Comparison of ENCODE assay signal across 8 cellular contexts in the genomic region with DNA sequence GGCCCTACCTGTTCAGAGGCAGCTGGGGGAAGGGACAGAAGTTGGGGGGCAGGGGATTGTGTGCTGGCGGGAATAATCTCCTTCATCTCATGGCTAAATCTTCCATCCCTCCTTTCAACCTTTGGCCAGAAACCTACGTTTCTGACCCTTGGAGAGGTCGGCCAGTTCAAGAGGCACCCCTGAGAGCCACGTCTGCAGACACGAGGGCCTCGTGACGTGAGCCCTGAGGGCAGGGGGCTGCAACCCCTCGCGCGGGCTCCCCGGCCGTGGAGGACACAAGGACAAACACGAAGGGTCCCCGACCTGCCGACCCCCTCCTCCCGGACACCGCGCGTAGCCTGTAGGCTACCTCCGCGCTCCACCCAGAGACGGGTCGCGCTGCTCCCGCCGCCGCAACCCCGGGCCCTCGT. TPM values are rescaled to one million over a fixed set of nuclear protein-coding genes. Genes with fewer than 3 reads are reported as not detected.
DNase-seq lines count a peak whose midpoint lies in the region; ATAC-seq, FAIRE-seq and TF ChIP-seq lines count a peak whose summit lies in the region.

No MANE protein-coding gene starts in this region.

- no peaks in the 10 kb centered on the region; a peak in 1 of 5 replicates for H3K27me3 ChIP-seq in HepG2 (ENCODE audit: control insufficient read depth in 1 of 2, insufficient read depth in 2 of 2, low read length in 2 of 2)
- no peaks in the 10 kb centered on the region for H3K27me3 ChIP-seq in tibial nerve

- TF ChIP-seq POLR2A in HepG2 (IDR thresholded peaks at IDR 0.05; ENCODE audit: insufficient read depth in 1 of 2, low read depth in 2 of 2, low read length in 2 of 2) = no peak; a peak in 1 of 4 replicates
- TF ChIP-seq POLR2A in tibial nerve (IDR thresholded peaks at IDR 0.05) = no peak

- POLR2A ChIA-PET in HepG2 (lab: Yijun Ruan, JAX) = interaction anchor here (0.6 to 4.6 kb wide), 6 partner anchors 13 to 203 kb away, joined by 3 to 19 read pairs (median 3); partner anchors contain the start of genes ERVK3-1, ZNF274, ZNF497 and ZNF584

- in situ Hi-C loops in astrocyte of the spinal cord (cut with HindIII; ENCODE audit: low sequenced_read_pairs) = no loop called here
- in situ Hi-C loops in HepG2 (cut with HindIII; ENCODE audit: extremely low pct_ligation_motif_present, low pct_unique_long_range_greater_than_20kb) = no loop called here

- ATAC-seq in HG03442 (IDR thresholded peaks at IDR 0.05; ENCODE audit: unreplicated experiment) (peak; percentile 7), HepG2 (peak; percentile 20)

- 2% methylated on average over 7 of the region's 29 CpGs for whole genome bisulfite sequencing in HepG2 (ENCODE audit: low lambda C conversion rate)
- WGBS in tibial nerve, 2 donors = 1 to 6% methylated on average over 5 to 29 of the region's 29 CpGs

- H2AFZ ChIP-seq in HepG2 (ENCODE audit: low read length) = no peak overlapping the region

- H3K4me2 ChIP-seq in HepG2 (ENCODE audit: low read depth, low read length) = peak overlapping the region; percentile 99

- H4K20me1 ChIP-seq in HepG2 (ENCODE audit: insufficient read depth, low read length) = peaks cover 29% of the 10 kb centered on the region

- TF ChIP-seq RAD21 in HepG2 (CRISPR knock-in tag; IDR thresholded peaks at IDR 0.05) = no peak; the same call in 1 of the 2 replicates

- no peak for TF ChIP-seq EP300 in HepG2 (IDR thresholded peaks at IDR 0.05; ENCODE audit: low read depth in 2 of 2, low read length in 2 of 2)
- TF ChIP-seq EP300 in HepG2 (CRISPR knock-in tag; IDR thresholded peaks at IDR 0.05; ENCODE audit: borderline replicate concordance) = no peak
- no peak for TF ChIP-seq EP300 in tibial nerve (IDR thresholded peaks at IDR 0.05)

- H3K9me3 ChIP-seq in HepG2 (ENCODE audit: low read length) = no peaks in the 10 kb centered on the region
- H3K9me3 ChIP-seq in tibial nerve = no peaks in the 10 kb centered on the region

- peak overlapping the region; percentile 99 for H3K27ac ChIP-seq in HepG2 (ENCODE audit: extremely low read length, insufficient read depth, low read length)
- H3K27ac ChIP-seq in tibial nerve = peak overlapping the region; percentile 86 to 99 (median 96)

- peak overlapping the region; percentile 98 for H3K4me3 ChIP-seq in astrocyte of the spinal cord (ENCODE audit: low read depth, low read length)
- H3K4me3 ChIP-seq in HepG2 (replicated peaks in 1 of 3; ENCODE audit: insufficient read depth in 1 of 3, low read depth in 2 of 3, low read length in 3 of 3) = peak overlapping the region; percentile 76 to 98 (median 92)
- H3K4me3 ChIP-seq in tibial nerve = peak overlapping the region; percentile 68 to 96 (median 82)

- H3K4me1 ChIP-seq in HepG2 (ENCODE audit: insufficient read depth, low read length) (peaks cover 53% of the 10 kb centered on the region), tibial nerve (peaks cover 0 to 70% (median 29%) of the 10 kb centered on the region in 4 donors)

- peak; percentile 32 for DNase-seq in NCI-H1092 treated with DMSO at 0.1 percent for 48 hours (lab: John Stamatoyannopoulos, UW)
- DNase-seq in NCI-H1092 (lab: John Stamatoyannopoulos, UW) = no peak
- DNase-seq in astrocyte of the spinal cord (ENCODE audit: low read depth, low spot score) = no peak
- DNase-seq in HepG2 (ENCODE audit: low spot score) = no peak
- no peak for DNase-seq in tibial nerve (ENCODE audit: low spot score in 2 of 2)
- DNase-seq in NCI-H1694 (lab: John Stamatoyannopoulos, UW) = no peak
- no peak for DNase-seq in hippocampal formation (lab: John Stamatoyannopoulos, UW)

- FAIRE-seq in HepG2 (lab: Jason Lieb, UNC) = no peak

- BruUV-seq in HepG2 (replicated peaks; lab: Mats Ljungman, UMichigan) = no TSS peak

- CTCF ChIA-PET in HepG2 (lab: Yijun Ruan, JAX; ENCODE audit: low intra/inter-chr PET ratio, low total read pairs) = no interaction called here

- peaks cover 43% of the 10 kb centered on the region for H3K79me2 ChIP-seq in HepG2 (ENCODE audit: insufficient read depth, low read length)

- peaks cover 0 to 23% of the 10 kb centered on the region in 2 experiments; a peak in 3 of 5 replicates for H3K36me3 ChIP-seq in HepG2 (replicated peaks in 1 of 2; ENCODE audit: control insufficient read depth in 1 of 2, insufficient read depth in 2 of 2, low read length in 2 of 2)
- peaks cover 0 to 32% (median 0%) of the 10 kb centered on the region in 3 donors for H3K36me3 ChIP-seq in tibial nerve

- intact Hi-C loops in HepG2 (cut with micrococcal nuclease; ENCODE audit: unreplicated experiment) = loop anchor here (2.0 to 5.0 kb wide), 2 partner anchors 15 to 204 kb away; partner anchors contain the start of gene ZNF274

- peak overlapping the region; percentile 97 for H3K9ac ChIP-seq in HepG2 (ENCODE audit: insufficient read depth, low read depth, low read length)

- TF ChIP-seq CTCF in astrocyte of the spinal cord (IDR thresholded peaks at IDR 0.05; ENCODE audit: low read depth, low read length) (no peak), HepG2 (CRISPR knock-in tag; IDR thresholded peaks at IDR 0.05) (no peak), tibial nerve (IDR thresholded peaks at IDR 0.05) (no peak)

RNA-seq across cellular contexts. Expression of gene RPS5, which starts 0.9 kb away (rescaled TPM):
- total RNA-seq in HepG2 (2016; rRNA removed; fragmentation: Illumina TruSeq; extraction: Trizol) = 1,544 and 1,715 TPM in 2 replicates
- total RNA-seq in HepG2 (2016; cell fraction: cytosol; rRNA removed; fragmentation: Illumina TruSeq; extraction: Trizol; ENCODE audit: low read depth) = 2,017 and 2,110 TPM in 2 replicates
- total RNA-seq in HepG2 (2016; cell fraction: insoluble cytoplasmic fraction; rRNA removed; fragmentation: Illumina TruSeq; extraction: Trizol) = 1,517 and 1,921 TPM in 2 replicates
- 2,939 and 3,145 TPM in 2 replicates for total RNA-seq in HepG2 (2016; cell fraction: membrane; rRNA removed; fragmentation: Illumina TruSeq; extraction: Trizol)
- 614 and 724 TPM in 2 replicates for total RNA-seq in HepG2 (2016; cell fraction: nucleus; rRNA removed; fragmentation: Illumina TruSeq; extraction: Trizol)
- polyA plus RNA-seq in HepG2 (2011; rRNA removed) = 4,145 and 4,408 TPM in 2 replicates
- polyA plus RNA-seq in HepG2 (2011; cell fraction: cytosol; rRNA removed) = 3,539 and 5,584 TPM in 2 replicates
- 1,780 and 1,928 TPM in 2 replicates for polyA plus RNA-seq in HepG2 (2011; cell fraction: nucleus; rRNA removed)
- 1,706 and 1,819 TPM in 2 replicates for polyA plus RNA-seq in HepG2 (2012)
- polyA plus RNA-seq in HepG2 (2016; cell fraction: cytosol; fragmentation: Illumina TruSeq; extraction: Trizol; ENCODE audit: low read depth) = 2,310 and 2,596 TPM in 2 replicates
- 1,782 and 1,827 TPM in 2 replicates for polyA plus RNA-seq in HepG2 (2016; cell fraction: insoluble cytoplasmic fraction; fragmentation: Illumina TruSeq; extraction: Trizol; ENCODE audit: low read depth)
- 3,073 and 3,180 TPM in 2 replicates for polyA plus RNA-seq in HepG2 (2016; cell fraction: membrane; fragmentation: Illumina TruSeq; extraction: Trizol; ENCODE audit: low read depth)
- 1,095 and 1,142 TPM in 2 replicates for polyA plus RNA-seq in HepG2 (2016; cell fraction: nucleus; fragmentation: Illumina TruSeq; extraction: Trizol; ENCODE audit: insufficient read depth, low read depth)
- 2,710 and 3,749 TPM in 2 replicates for polyA minus RNA-seq in HepG2 (2011; rRNA and poly(A)+ RNA removed; ENCODE audit: low replicate concordance)
- polyA minus RNA-seq in HepG2 (2011; cell fraction: cytosol; rRNA and poly(A)+ RNA removed) = 541 and 557 TPM in 2 replicates
- polyA minus RNA-seq in HepG2 (2011; cell fraction: nucleus; rRNA and poly(A)+ RNA removed) = 340 and 381 TPM in 2 replicates
- 1,000 to 10,000 TPM; 1,161 to 1,574 (median 1,263) TPM for total RNA-seq in tibial nerve

RNA-seq across cellular contexts. Expression of gene ZNF837, which starts 5.3 kb away (rescaled TPM):
- total RNA-seq in HepG2 (2016; rRNA removed; fragmentation: Illumina TruSeq; extraction: Trizol) = 0.73 and 1.3 TPM in 2 replicates
- 0.71 and 0.79 TPM in 2 replicates for total RNA-seq in HepG2 (2016; cell fraction: cytosol; rRNA removed; fragmentation: Illumina TruSeq; extraction: Trizol; ENCODE audit: low read depth)
- 0.68 and 1.8 TPM in 2 replicates for total RNA-seq in HepG2 (2016; cell fraction: insoluble cytoplasmic fraction; rRNA removed; fragmentation: Illumina TruSeq; extraction: Trizol)
- 1.5 and 2.2 TPM in 2 replicates for total RNA-seq in HepG2 (2016; cell fraction: membrane; rRNA removed; fragmentation: Illumina TruSeq; extraction: Trizol)
- 1.0 and 1.6 TPM in 2 replicates for total RNA-seq in HepG2 (2016; cell fraction: nucleus; rRNA removed; fragmentation: Illumina TruSeq; extraction: Trizol)
- polyA plus RNA-seq in HepG2 (2011; rRNA removed) = 0.29 and 0.69 TPM in 2 replicates
- polyA plus RNA-seq in HepG2 (2011; cell fraction: cytosol; rRNA removed) = 0.37 and 0.87 TPM in 2 replicates
- polyA plus RNA-seq in HepG2 (2011; cell fraction: nucleus; rRNA removed) = 1.6 TPM in 2 replicates
- 0.47 and 0.56 TPM in 2 replicates for polyA plus RNA-seq in HepG2 (2012)
- polyA plus RNA-seq in HepG2 (2016; cell fraction: cytosol; fragmentation: Illumina TruSeq; extraction: Trizol; ENCODE audit: low read depth) = 0.55 and 0.72 TPM in 2 replicates
- 0.70 and 0.97 TPM in 2 replicates for polyA plus RNA-seq in HepG2 (2016; cell fraction: insoluble cytoplasmic fraction; fragmentation: Illumina TruSeq; extraction: Trizol; ENCODE audit: low read depth)
- 0.61 and 0.99 TPM in 2 replicates for polyA plus RNA-seq in HepG2 (2016; cell fraction: membrane; fragmentation: Illumina TruSeq; extraction: Trizol; ENCODE audit: low read depth)
- polyA plus RNA-seq in HepG2 (2016; cell fraction: nucleus; fragmentation: Illumina TruSeq; extraction: Trizol; ENCODE audit: insufficient read depth, low read depth) = 0.38 and 1.3 TPM in 2 replicates
- 0.47 and 1.0 TPM in 2 replicates for polyA minus RNA-seq in HepG2 (2011; rRNA and poly(A)+ RNA removed; ENCODE audit: low replicate concordance)
- 0.44 and 0.69 TPM in 2 replicates for polyA minus RNA-seq in HepG2 (2011; cell fraction: cytosol; rRNA and poly(A)+ RNA removed)
- polyA minus RNA-seq in HepG2 (2011; cell fraction: nucleus; rRNA and poly(A)+ RNA removed) = 0.25 and 0.90 TPM in 2 replicates
- 1 to 10 TPM; 1.3 to 6.9 (median 2.6) TPM for total RNA-seq in tibial nerve

RNA-seq across cellular contexts. Expression of gene RNF225, which starts 9.3 kb away (rescaled TPM):
- total RNA-seq in HepG2 (2016; rRNA removed; fragmentation: Illumina TruSeq; extraction: Trizol) (not detected in 2 replicates), tibial nerve (not detected)
- not detected in 2 replicates for total RNA-seq in HepG2 (2016; cell fraction: cytosol; rRNA removed; fragmentation: Illumina TruSeq; extraction: Trizol; ENCODE audit: low read depth)
- total RNA-seq in HepG2 (2016; cell fraction: insoluble cytoplasmic fraction; rRNA removed; fragmentation: Illumina TruSeq; extraction: Trizol) = not detected in 2 replicates
- total RNA-seq in HepG2 (2016; cell fraction: membrane; rRNA removed; fragmentation: Illumina TruSeq; extraction: Trizol) = not detected in 2 replicates
- not detected in 2 replicates for total RNA-seq in HepG2 (2016; cell fraction: nucleus; rRNA removed; fragmentation: Illumina TruSeq; extraction: Trizol)
- not detected in 2 replicates for polyA plus RNA-seq in HepG2 (2011; rRNA removed)
- not detected in 2 replicates for polyA plus RNA-seq in HepG2 (2011; cell fraction: cytosol; rRNA removed)
- polyA plus RNA-seq in HepG2 (2011; cell fraction: nucleus; rRNA removed) = 0.57 and 1.5 TPM in 2 replicates
- polyA plus RNA-seq in HepG2 (2012) = not detected in 2 replicates
- not detected in 2 replicates for polyA plus RNA-seq in HepG2 (2016; cell fraction: cytosol; fragmentation: Illumina TruSeq; extraction: Trizol; ENCODE audit: low read depth)
- not detected in 2 replicates for polyA plus RNA-seq in HepG2 (2016; cell fraction: insoluble cytoplasmic fraction; fragmentation: Illumina TruSeq; extraction: Trizol; ENCODE audit: low read depth)
- polyA plus RNA-seq in HepG2 (2016; cell fraction: membrane; fragmentation: Illumina TruSeq; extraction: Trizol; ENCODE audit: low read depth) = not detected in 2 replicates
- not detected in 2 replicates for polyA plus RNA-seq in HepG2 (2016; cell fraction: nucleus; fragmentation: Illumina TruSeq; extraction: Trizol; ENCODE audit: insufficient read depth, low read depth)
- 0.80 TPM in 1 of 2 replicates, not detected in the other for polyA minus RNA-seq in HepG2 (2011; rRNA and poly(A)+ RNA removed; ENCODE audit: low replicate concordance)
- not detected in 2 replicates for polyA minus RNA-seq in HepG2 (2011; cell fraction: cytosol; rRNA and poly(A)+ RNA removed)
- 1.5 and 2.4 TPM in 2 replicates for polyA minus RNA-seq in HepG2 (2011; cell fraction: nucleus; rRNA and poly(A)+ RNA removed)

RNA-seq across cellular contexts. Expression of gene ZNF584, which starts 22.3 kb away (rescaled TPM):
- total RNA-seq in HepG2 (2016; rRNA removed; fragmentation: Illumina TruSeq; extraction: Trizol) (6.8 and 7.0 TPM in 2 replicates), tibial nerve (10 to 100 TPM; 16.4 to 24.6 (median 20.9) TPM)
- total RNA-seq in HepG2 (2016; cell fraction: cytosol; rRNA removed; fragmentation: Illumina TruSeq; extraction: Trizol; ENCODE audit: low read depth) = 2.7 and 3.0 TPM in 2 replicates
- total RNA-seq in HepG2 (2016; cell fraction: insoluble cytoplasmic fraction; rRNA removed; fragmentation: Illumina TruSeq; extraction: Trizol) = 7.0 and 7.6 TPM in 2 replicates
- total RNA-seq in HepG2 (2016; cell fraction: membrane; rRNA removed; fragmentation: Illumina TruSeq; extraction: Trizol) = 5.6 and 7.1 TPM in 2 replicates
- 4.6 and 6.5 TPM in 2 replicates for total RNA-seq in HepG2 (2016; cell fraction: nucleus; rRNA removed; fragmentation: Illumina TruSeq; extraction: Trizol)
- 2.4 and 3.3 TPM in 2 replicates for polyA plus RNA-seq in HepG2 (2011; rRNA removed)
- 2.2 and 2.4 TPM in 2 replicates for polyA plus RNA-seq in HepG2 (2011; cell fraction: cytosol; rRNA removed)
- polyA plus RNA-seq in HepG2 (2011; cell fraction: nucleus; rRNA removed) = 2.7 and 3.7 TPM in 2 replicates
- polyA plus RNA-seq in HepG2 (2012) = 2.1 and 2.6 TPM in 2 replicates
- polyA plus RNA-seq in HepG2 (2016; cell fraction: cytosol; fragmentation: Illumina TruSeq; extraction: Trizol; ENCODE audit: low read depth) = 1.5 and 2.0 TPM in 2 replicates
- 4.1 and 4.8 TPM in 2 replicates for polyA plus RNA-seq in HepG2 (2016; cell fraction: insoluble cytoplasmic fraction; fragmentation: Illumina TruSeq; extraction: Trizol; ENCODE audit: low read depth)
- polyA plus RNA-seq in HepG2 (2016; cell fraction: membrane; fragmentation: Illumina TruSeq; extraction: Trizol; ENCODE audit: low read depth) = 2.5 and 4.0 TPM in 2 replicates
- polyA plus RNA-seq in HepG2 (2016; cell fraction: nucleus; fragmentation: Illumina TruSeq; extraction: Trizol; ENCODE audit: insufficient read depth, low read depth) = 6.0 and 6.2 TPM in 2 replicates
- 5.5 and 35.4 TPM in 2 replicates for polyA minus RNA-seq in HepG2 (2011; rRNA and poly(A)+ RNA removed; ENCODE audit: low replicate concordance)
- polyA minus RNA-seq in HepG2 (2011; cell fraction: cytosol; rRNA and poly(A)+ RNA removed) = 2.7 and 2.9 TPM in 2 replicates
- 4.2 and 4.6 TPM in 2 replicates for polyA minus RNA-seq in HepG2 (2011; cell fraction: nucleus; rRNA and poly(A)+ RNA removed)

RNA-seq across cellular contexts. Expression of gene ZNF497, which starts 23.6 kb away (rescaled TPM):
- total RNA-seq in HepG2 (2016; rRNA removed; fragmentation: Illumina TruSeq; extraction: Trizol) = 1.1 and 1.9 TPM in 2 replicates
- total RNA-seq in HepG2 (2016; cell fraction: cytosol; rRNA removed; fragmentation: Illumina TruSeq; extraction: Trizol; ENCODE audit: low read depth) = 0.10 and 0.53 TPM in 2 replicates
- total RNA-seq in HepG2 (2016; cell fraction: insoluble cytoplasmic fraction; rRNA removed; fragmentation: Illumina TruSeq; extraction: Trizol) = 1.4 and 1.9 TPM in 2 replicates
- 0.76 and 0.77 TPM in 2 replicates for total RNA-seq in HepG2 (2016; cell fraction: membrane; rRNA removed; fragmentation: Illumina TruSeq; extraction: Trizol)
- 1.4 and 2.1 TPM in 2 replicates for total RNA-seq in HepG2 (2016; cell fraction: nucleus; rRNA removed; fragmentation: Illumina TruSeq; extraction: Trizol)
- 1.5 and 1.8 TPM in 2 replicates for polyA plus RNA-seq in HepG2 (2011; rRNA removed)
- polyA plus RNA-seq in HepG2 (2011; cell fraction: cytosol; rRNA removed) = 0.74 and 1.2 TPM in 2 replicates
- polyA plus RNA-seq in HepG2 (2011; cell fraction: nucleus; rRNA removed) = 9.3 and 11.8 TPM in 2 replicates
- 0.83 and 1.1 TPM in 2 replicates for polyA plus RNA-seq in HepG2 (2012)
- polyA plus RNA-seq in HepG2 (2016; cell fraction: cytosol; fragmentation: Illumina TruSeq; extraction: Trizol; ENCODE audit: low read depth) = 0.10 and 0.16 TPM in 2 replicates
- polyA plus RNA-seq in HepG2 (2016; cell fraction: insoluble cytoplasmic fraction; fragmentation: Illumina TruSeq; extraction: Trizol; ENCODE audit: low read depth) = 0.84 and 1.1 TPM in 2 replicates
- 0.37 and 0.49 TPM in 2 replicates for polyA plus RNA-seq in HepG2 (2016; cell fraction: membrane; fragmentation: Illumina TruSeq; extraction: Trizol; ENCODE audit: low read depth)
- 3.8 and 4.5 TPM in 2 replicates for polyA plus RNA-seq in HepG2 (2016; cell fraction: nucleus; fragmentation: Illumina TruSeq; extraction: Trizol; ENCODE audit: insufficient read depth, low read depth)
- polyA minus RNA-seq in HepG2 (2011; rRNA and poly(A)+ RNA removed; ENCODE audit: low replicate concordance) = 3.8 and 4.0 TPM in 2 replicates
- 0.40 and 0.79 TPM in 2 replicates for polyA minus RNA-seq in HepG2 (2011; cell fraction: cytosol; rRNA and poly(A)+ RNA removed)
- 2.7 and 3.0 TPM in 2 replicates for polyA minus RNA-seq in HepG2 (2011; cell fraction: nucleus; rRNA and poly(A)+ RNA removed)
- 1 to 10 TPM; 2.9 to 6.5 (median 3.9) TPM for total RNA-seq in tibial nerve
